8 cellular contexts compared by ENCODE assay signal in genomic region chr1:3409737-3410434, GRCh38. TPM values are rescaled to one million over a fixed set of nuclear protein-coding genes. Genes with fewer than 3 reads are reported as not detected.
A peak's percentile ranks its signal among the peaks of the same experiment; 100 is the strongest.
DNase-seq lines count a peak whose midpoint lies in the region; ATAC-seq and TF ChIP-seq lines count a peak whose summit lies in the region.

No MANE protein-coding gene starts in this region.

- H3K27ac Mint-ChIP-seq in progenitor cell of endocrine pancreas = no peak overlapping the region
- no peak overlapping the region for H3K27ac Mint-ChIP-seq in activated naive CD4-positive, alpha-beta T cell treated with anti-CD3 and anti-CD28 coated beads, Interleukin-2, amount 10 ng/mL, durations not matched to agents 7 days and 5 days

- H3K9me3 Mint-ChIP-seq in progenitor cell of endocrine pancreas (ENCODE audit: low read depth) = no peaks in the 10 kb centered on the region
- peaks cover 4% of the 10 kb centered on the region for H3K9me3 Mint-ChIP-seq in activated naive CD4-positive, alpha-beta T cell treated with anti-CD3 and anti-CD28 coated beads, Interleukin-2, amount 10 ng/mL, durations not matched to agents 7 days and 5 days

- DNase-seq in GOT3 (lab: John Stamatoyannopoulos, UW) (peak; percentile 36), SW480 (ENCODE audit: low spot score) (peak; percentile 71), globus pallidus (ENCODE audit: low spot score) (peak; percentile 70), progenitor cell of endocrine pancreas (ENCODE audit: low spot score, unreplicated experiment) (no peak), H4 (ENCODE audit: low spot score) (no peak), OCI-M2 (lab: John Stamatoyannopoulos, UW; ENCODE audit: unreplicated experiment) (no peak)
- DNase-seq in activated naive CD4-positive, alpha-beta T cell treated with anti-CD3 and anti-CD28 coated beads, Interleukin-2, amount 10 ng/mL, durations not matched to agents 7 days and 5 days = no peak

- CTCF ChIA-PET in activated naive CD4-positive, alpha-beta T cell treated with anti-CD3 and anti-CD28 coated beads, Interleukin-2, amount 10 ng/mL, durations not matched to agents 7 days and 5 days (lab: Charles Lee) = no interaction called here

- ATAC-seq in HG03280 (IDR thresholded peaks at IDR 0.05; ENCODE audit: unreplicated experiment) = no peak

- no peaks in the 10 kb centered on the region for H3K4me1 Mint-ChIP-seq in progenitor cell of endocrine pancreas (ENCODE audit: low read depth)
- H3K4me1 Mint-ChIP-seq in activated naive CD4-positive, alpha-beta T cell treated with anti-CD3 and anti-CD28 coated beads, Interleukin-2, amount 10 ng/mL, durations not matched to agents 7 days and 5 days = no peaks in the 10 kb centered on the region

- TF ChIP-seq CTCF in progenitor cell of endocrine pancreas (IDR thresholded peaks at IDR 0.05; ENCODE audit: unreplicated experiment) = peak; percentile 52

- peaks cover 13% of the 10 kb centered on the region for H3K36me3 Mint-ChIP-seq in progenitor cell of endocrine pancreas (ENCODE audit: insufficient read depth)
- H3K36me3 Mint-ChIP-seq in activated naive CD4-positive, alpha-beta T cell treated with anti-CD3 and anti-CD28 coated beads, Interleukin-2, amount 10 ng/mL, durations not matched to agents 7 days and 5 days = no peaks in the 10 kb centered on the region

- H3K27me3 Mint-ChIP-seq in progenitor cell of endocrine pancreas = no peaks in the 10 kb centered on the region
- no peaks in the 10 kb centered on the region for H3K27me3 Mint-ChIP-seq in activated naive CD4-positive, alpha-beta T cell treated with anti-CD3 and anti-CD28 coated beads, Interleukin-2, amount 10 ng/mL, durations not matched to agents 7 days and 5 days

- no peak overlapping the region for H3K4me3 Mint-ChIP-seq in progenitor cell of endocrine pancreas (ENCODE audit: low read depth)
- no peak overlapping the region for H3K4me3 Mint-ChIP-seq in activated naive CD4-positive, alpha-beta T cell treated with anti-CD3 and anti-CD28 coated beads, Interleukin-2, amount 10 ng/mL, durations not matched to agents 7 days and 5 days

RNA-seq across cellular contexts. Expression of gene ARHGEF16, which starts 44.6 kb away (rescaled TPM):
- total RNA-seq in progenitor cell of endocrine pancreas = 60.5 and 63.6 TPM in 2 replicates
- 0.58 and 0.97 TPM in 2 replicates for total RNA-seq in H4 (2014; rRNA removed; shearing (Covaris generic))

Comparison
In these comparisons a context has a peak if more than half of its experiments do, and no peak if none do; other contexts are left out.
1. DNase-seq: peak in GOT3 (single experiment), SW480 (single experiment) and globus pallidus (single experiment); none in progenitor cell of endocrine pancreas (single experiment), activated naive CD4-positive, alpha-beta T cell treated with anti-CD3 and anti-CD28 coated beads, Interleukin-2, amount 10 ng/mL, durations not matched to agents 7 days and 5 days (single experiment), H4 (single experiment) and OCI-M2 (single experiment).
2. RNA of gene ARHGEF16, which starts 44.6 kb away (total RNA-seq): 60.5 to 63.6 TPM in progenitor cell of endocrine pancreas; 0.58 to 0.97 TPM in H4; every median in the first group is over 10 times any median in the second.